Comparison of ENCODE assay signal across 17 cellular contexts in genomic region chr13:112977525-112977924, GRCh38. TPM values are rescaled to one million over a fixed set of nuclear protein-coding genes. Genes with fewer than 3 reads are reported as not detected.
DNase-seq lines count a peak whose midpoint lies in the region; ATAC-seq and TF ChIP-seq lines count a peak whose summit lies in the region.
"Had no signal": no experiment of that assay in that cellular context is flagged by ENCODE, and none has a peak within 500 bp of the region (broad histone marks: within the 10 kb centered on the region; RNA-seq: fewer than 3 reads in every experiment).

No MANE protein-coding gene starts in this region.

- WGBS in psoas muscle, 3 donors = 73 to 89% (median 74%) methylated on average over 10 of the region's 10 CpGs
- WGBS in thyroid gland, 2 donors = 77 to 89% methylated on average over 10 of the region's 10 CpGs
- WGBS in prostate gland = 88% methylated on average over 10 of the region's 10 CpGs

- H3K36me3 ChIP-seq in right atrium auricular region = no peaks in the 10 kb centered on the region
- H3K36me3 ChIP-seq in psoas muscle (ENCODE audit: insufficient read depth in 1 of 2, low read depth in 1 of 2) = no peaks in the 10 kb centered on the region
- no peaks in the 10 kb centered on the region for H3K36me3 ChIP-seq in thyroid gland
- no peaks in the 10 kb centered on the region for H3K36me3 ChIP-seq in prostate gland

- H3K9me3 ChIP-seq in right atrium auricular region (no peaks in the 10 kb centered on the region), psoas muscle (no peaks in the 10 kb centered on the region), thyroid gland (no peaks in the 10 kb centered on the region), prostate gland (no peaks in the 10 kb centered on the region)
- H3K9me3 ChIP-seq: A549, Caco-2 had no signal

- H3K27me3 ChIP-seq in right atrium auricular region = no peaks in the 10 kb centered on the region
- H3K27me3 ChIP-seq in psoas muscle (ENCODE audit: insufficient read depth in 3 of 3, low read length in 2 of 3) = peaks cover 0 to 44% (median 5%) of the 10 kb centered on the region in 3 donors
- H3K27me3 ChIP-seq in thyroid gland = no peaks in the 10 kb centered on the region
- no peaks in the 10 kb centered on the region for H3K27me3 ChIP-seq in prostate gland (replicated peaks; ENCODE audit: insufficient read depth)

- peak overlapping the region; percentile 40 to 68 for H3K27ac ChIP-seq in right atrium auricular region
- peak overlapping the region; percentile 30 for H3K27ac ChIP-seq in psoas muscle
- H3K27ac ChIP-seq in thyroid gland = peak overlapping the region in 2 of 3 donors; percentile 48 to 49
- H3K27ac ChIP-seq in prostate gland = no peak overlapping the region
- H3K27ac ChIP-seq: 22Rv1, A549, C4-2B had no signal

- H3K4me1 ChIP-seq in right atrium auricular region = peaks cover 0 to 14% of the 10 kb centered on the region in 2 donors
- no peaks in the 10 kb centered on the region for H3K4me1 ChIP-seq in psoas muscle
- H3K4me1 ChIP-seq in thyroid gland = peaks cover 4 to 10% of the 10 kb centered on the region in 2 donors
- no peaks in the 10 kb centered on the region for H3K4me1 ChIP-seq in prostate gland (replicated peaks)
- H3K4me1 ChIP-seq: A549, Caco-2 had no signal

- DNase-seq in Right ventricle myocardium superior (peak; percentile 15), Right ventricle myocardium inferior (ENCODE audit: missing footprints) (no peak), right atrium auricular region (ENCODE audit: low spot score) (no peak), psoas muscle (no peak), thyroid gland (no peak), prostate gland (ENCODE audit: low spot score) (no peak)
- DNase-seq: AML-193; Caco-2; CD4-positive, alpha-beta T cell; GOT3; H7; HFFc6 had no signal

- intact Hi-C loops in Right ventricle myocardium superior (cut with DNase I) = no loop called here
- intact Hi-C loops in Right ventricle myocardium inferior (cut with DNase I) = no loop called here
- intact Hi-C loops in psoas muscle (cut with DNase I) = no loop called here
- intact Hi-C loops in thyroid gland (cut with DNase I) = no loop called here
- intact Hi-C loops in prostate gland (cut with DNase I) = no loop called here

- no peak for TF ChIP-seq POLR2A in thyroid gland (IDR thresholded peaks at IDR 0.05)
- TF ChIP-seq POLR2A in prostate gland (IDR thresholded peaks at IDR 0.05) = no peak

- H3K4me3 ChIP-seq in right atrium auricular region = no peak overlapping the region
- no peak overlapping the region for H3K4me3 ChIP-seq in psoas muscle
- H3K4me3 ChIP-seq in thyroid gland (replicated peaks in 1 of 3) = no peak overlapping the region
- no peak overlapping the region for H3K4me3 ChIP-seq in prostate gland
- H3K4me3 ChIP-seq: A549 had no signal

- ATAC-seq in Right ventricle myocardium superior (ENCODE audit: poor library complexity) (no peak), Right ventricle myocardium inferior (no peak), psoas muscle (no peak), GM21447 (IDR thresholded peaks at IDR 0.05; ENCODE audit: unreplicated experiment) (no peak)
- ATAC-seq: A549, HCT116 had no signal

- TF ChIP-seq CTCF in right atrium auricular region (IDR thresholded peaks at IDR 0.05) (no peak), psoas muscle (IDR thresholded peaks at IDR 0.05) (no peak), thyroid gland (IDR thresholded peaks at IDR 0.05) (no peak), prostate gland (IDR thresholded peaks at IDR 0.05) (no peak)

RNA-seq across cellular contexts. Expression of gene MCF2L, which starts 8.5 kb away (rescaled TPM):
- total RNA-seq in Right ventricle myocardium superior (38.1 TPM), Right ventricle myocardium inferior (45.9 TPM), right atrium auricular region (10 to 100 TPM; 17.1 to 21.6 TPM), psoas muscle (10 to 100 TPM; 14.3 to 40.5 (median 23.3) TPM), thyroid gland (10 to 100 TPM; 35.6 to 83.4 (median 43.6) TPM), prostate gland (10 to 100 TPM; 47.6 to 64.7 TPM)
- 10 to 100 TPM in 2 of 3 donors, 1 to 10 TPM in 1; 9.1 to 22.0 (median 18.7) TPM for polyA plus RNA-seq in psoas muscle
- total RNA-seq: HFFc6 had no signal

Comparison
In these comparisons a context has a peak if more than half of its experiments do, and no peak if none do; other contexts are left out.
1. H3K27ac ChIP-seq: peak in right atrium auricular region (2 of 2), psoas muscle (single experiment) and thyroid gland (2 of 3); none in prostate gland (0 of 2).